In genomic region chr9:38068866-38069628, GRCh38 we compare ENCODE assay signal across 8 cellular contexts. TPM values are rescaled to one million over a fixed set of nuclear protein-coding genes. Genes with fewer than 3 reads are reported as not detected.
A peak's percentile ranks its signal among the peaks of the same experiment; 100 is the strongest.
DNase-seq lines count a peak whose midpoint lies in the region; ATAC-seq and TF ChIP-seq lines count a peak whose summit lies in the region.

Gene SHB, minus strand, starts transcription at chr9:38069227. Its CDS starts 582 bp downstream, at chr9:38068645.

- no peaks in the 10 kb centered on the region for H3K9me3 ChIP-seq in SJSA1 (replicated peaks)

- H3K27me3 ChIP-seq in SJSA1 (replicated peaks), result no peaks in the 10 kb centered on the region

- peaks cover 8% of the 10 kb centered on the region for H3K27me3 Mint-ChIP-seq in activated naive CD4-positive, alpha-beta T cell treated with anti-CD3 and anti-CD28 coated beads for 36 hours (ENCODE audit: low read depth)

- DNase-seq in Caki2 (ENCODE audit: low read depth) (peak; percentile 57), HuH-7.5 (ENCODE audit: low spot score) (peak; percentile 81), SJSA1 (ENCODE audit: low read depth in 1 of 2, low spot score in 2 of 2) (peak; percentile 65 to 71), glomerular visceral epithelial cell (ENCODE audit: extremely low spot score) (peak; percentile 89), omental fat pad (ENCODE audit: low spot score) (no peak)
- DNase-seq in activated naive CD4-positive, alpha-beta T cell treated with anti-CD3 and anti-CD28 coated beads for 36 hours, result peak; percentile 73

- H3K4me1 ChIP-seq in SJSA1 (replicated peaks), result peaks cover 44% of the 10 kb centered on the region

- H3K9me3 Mint-ChIP-seq in activated naive CD4-positive, alpha-beta T cell treated with anti-CD3 and anti-CD28 coated beads for 36 hours, result no peaks in the 10 kb centered on the region

- peak within 1 kb of the TSS; percentile 68 for H3K4me3 Mint-ChIP-seq in activated naive CD4-positive, alpha-beta T cell treated with anti-CD3 and anti-CD28 coated beads for 36 hours

- CTCF ChIA-PET in activated naive CD4-positive, alpha-beta T cell treated with anti-CD3 and anti-CD28 coated beads for 36 hours (lab: Charles Lee), result interaction anchor here (0.6 to 3.2 kb wide), 5 partner anchors 9 to 290 kb away, joined by 3 to 15 read pairs (median 5); no protein-coding TSS in a partner anchor

- H3K36me3 Mint-ChIP-seq in activated naive CD4-positive, alpha-beta T cell treated with anti-CD3 and anti-CD28 coated beads for 36 hours (ENCODE audit: low read depth), result no peaks in the 10 kb centered on the region

- in situ Hi-C loops in Caki2 (cut with HindIII; ENCODE audit: low pct_unique_long_range_greater_than_20kb, low sequenced_read_pairs), result no loop called here

- intact Hi-C loops in activated naive CD4-positive, alpha-beta T cell treated with anti-CD3 and anti-CD28 coated beads for 36 hours (cut with micrococcal nuclease), result loop anchor here (1.0 to 5.0 kb wide), 7 partner anchors 156 to 647 kb away; partner anchors contain the start of genes ANKRD18A, GRHPR, SLC25A51 and TOMM5

- ATAC-seq in GM21515 (IDR thresholded peaks at IDR 0.05; ENCODE audit: unreplicated experiment) (peak; percentile 44), omental fat pad (ENCODE audit: low FRiP score) (peak; percentile 81)

- peak within 1 kb of the TSS; percentile 96 for H3K4me3 ChIP-seq in SJSA1

- peaks cover 34% of the 10 kb centered on the region for H3K36me3 ChIP-seq in SJSA1

- H3K27ac ChIP-seq in SJSA1, result peak within 1 kb of the TSS; percentile 97
- H3K27ac ChIP-seq in temporal lobe (ENCODE audit: low read depth, low read length), result peak within 1 kb of the TSS; percentile 84

- TF ChIP-seq CTCF in omental fat pad (IDR thresholded peaks at IDR 0.05), result no peak

- H3K4me1 Mint-ChIP-seq in activated naive CD4-positive, alpha-beta T cell treated with anti-CD3 and anti-CD28 coated beads for 36 hours (ENCODE audit: low read depth), result peaks cover 19% of the 10 kb centered on the region

- no peak within 1 kb of the TSS for H3K27ac Mint-ChIP-seq in activated naive CD4-positive, alpha-beta T cell treated with anti-CD3 and anti-CD28 coated beads for 36 hours

RNA-seq across cellular contexts. Expression of gene SHB, which starts in this region (rescaled TPM):
- total RNA-seq in Caki2 (2014; rRNA removed; shearing (Covaris generic); ENCODE audit: low replicate concordance), result 32.0 and 33.6 TPM in 2 replicates
- 12.1 and 19.3 TPM in 2 replicates for total RNA-seq in SJSA1 (2014; rRNA removed; shearing (Covaris generic))
- 1 to 10 TPM; 1.2 TPM for total RNA-seq in activated naive CD4-positive, alpha-beta T cell treated with anti-CD3 and anti-CD28 coated beads for 36 hours
- total RNA-seq in omental fat pad (10 to 100 TPM; 10.4 to 61.6 (median 20.7) TPM), temporal lobe (11.3 TPM)
